1 cellular context compared by ENCODE assay signal in genomic region chr1:99782397-99782796, GRCh38.
A peak's percentile ranks its signal among the peaks of the same experiment; 100 is the strongest.
TF ChIP-seq lines count a peak whose summit lies in the region.

No MANE protein-coding gene starts in this region.

TF ChIP-seq in GM12878, 131 proteins besides CTCF, POLR2A, EP300 and RAD21 (continued from another document):
- TF ChIP-seq REST (IDR thresholded peaks at IDR 0.05; ENCODE audit: low read depth, low read length) (no peak), MTA2 (IDR thresholded peaks at IDR 0.05; ENCODE audit: low read depth) (no peak), NBN (IDR thresholded peaks at IDR 0.05) (no peak), ASH2L (IDR thresholded peaks at IDR 0.05; ENCODE audit: borderline replicate concordance, low read depth) (no peak), CREM (IDR thresholded peaks at IDR 0.05; ENCODE audit: low read depth) (peak; percentile 28; the same call in 1 of the 2 replicates), FOS (IDR thresholded peaks at IDR 0.05; ENCODE audit: borderline replicate concordance, extremely low read depth, insufficient read length) (no peak), KLF5 (IDR thresholded peaks at IDR 0.05; ENCODE audit: partially characterized antibody) (no peak), ATF3 (IDR thresholded peaks at IDR 0.05; ENCODE audit: borderline replicate concordance, extremely low read depth, low read depth, low read length) (no peak), JUND (IDR thresholded peaks at IDR 0.05; ENCODE audit: low read depth, low read length) (no peak), MEF2A (IDR thresholded peaks at IDR 0.05; ENCODE audit: insufficient read depth, low read depth, low read length) (0 out of 2 replicates have a peak, but pooled peaks have one; percentile 20), CREB1 (IDR thresholded peaks at IDR 0.05; ENCODE audit: low read depth) (0 out of 2 replicates have a peak, but pooled peaks have one; percentile 27), TCF3 (IDR thresholded peaks at IDR 0.05; ENCODE audit: borderline replicate concordance, insufficient read depth, low read depth, low read length) (no peak), MXI1 (IDR thresholded peaks at IDR 0.05; ENCODE audit: low read depth, low read length) (no peak), BHLHE40 (IDR thresholded peaks at IDR 0.05; ENCODE audit: borderline replicate concordance in 1 of 2, low read depth in 2 of 2, low read length in 1 of 2) (no peak)
